9 cellular contexts compared by ENCODE assay signal in genomic region chr18:48667276-48668254, GRCh38.
DNase-seq lines count a peak whose midpoint lies in the region; ATAC-seq and TF ChIP-seq lines count a peak whose summit lies in the region.
"Had no signal": no experiment of that assay in that cellular context is flagged by ENCODE, and none has a peak within 500 bp of the region (broad histone marks: within the 10 kb centered on the region; RNA-seq: fewer than 3 reads in every experiment).

No MANE protein-coding gene starts in this region.

- TF ChIP-seq CTCF in AG09319 (IDR thresholded peaks at IDR 0.05; ENCODE audit: low read depth, low read length), result peak; percentile 11
- peak; percentile 33 for TF ChIP-seq CTCF in fibroblast of villous mesenchyme (IDR thresholded peaks at IDR 0.05; ENCODE audit: insufficient read depth, low read depth, low read length)
- TF ChIP-seq CTCF in MM.1S (IDR thresholded peaks at IDR 0.05; ENCODE audit: low read length), result no peak

- no peak for DNase-seq in AG09319 (ENCODE audit: extremely low read depth, low read depth)
- DNase-seq in NCI-H2227 treated with DMSO at 0.1 percent for 48 hours (lab: John Stamatoyannopoulos, UW), result peak; percentile 28
- DNase-seq in fibroblast of villous mesenchyme (ENCODE audit: low read depth), result no peak
- no peak for DNase-seq in activated T-helper 2 cell treated with anti-CD3 and anti-CD28 coated beads, Interferon-gamma antibody, Interleukin-2, Interleukin-4, amounts not matched to agents 10 μg/mL and 5 μg/mL and 100 μg/mL, durations not matched to agents 14 hours and 24 hours and 36 hours (ENCODE audit: low spot score)
- no peak for DNase-seq in AG08395 (ENCODE audit: low spot score)
- DNase-seq in MM.1S, result no peak
- no peak for DNase-seq in activated gamma-delta T cell treated with Interleukin-2 at 50 U/mL for 16 hours

- H3K9ac ChIP-seq in MM.1S (ENCODE audit: low read length), result no peak overlapping the region
- H3K9ac ChIP-seq: parathyroid adenoma had no signal

- no peaks in the 10 kb centered on the region for H3K79me2 ChIP-seq in MM.1S (ENCODE audit: low read length)

- H3K27ac Mint-ChIP-seq in activated T-helper 2 cell treated with anti-CD3 and anti-CD28 coated beads, Interferon-gamma antibody, Interleukin-2, Interleukin-4, amounts not matched to agents 10 μg/mL and 5 μg/mL and 100 μg/mL, durations not matched to agents 14 hours and 24 hours and 36 hours, result no peak overlapping the region

- H3K4me1 ChIP-seq in MM.1S (ENCODE audit: low read length), result no peaks in the 10 kb centered on the region

- H4K20me1 ChIP-seq in MM.1S (ENCODE audit: insufficient read depth, low read length), result no peaks in the 10 kb centered on the region

- no peak overlapping the region for H3K4me2 ChIP-seq in MM.1S (ENCODE audit: low read depth, low read length)

- no peaks in the 10 kb centered on the region for H3K9me2 ChIP-seq in MM.1S (replicated peaks; ENCODE audit: insufficient read depth, low read length)

- no peaks in the 10 kb centered on the region for H3K36me3 ChIP-seq in MM.1S (replicated peaks; ENCODE audit: insufficient read depth, low read length)

- no peaks in the 10 kb centered on the region for H3K4me1 Mint-ChIP-seq in activated T-helper 2 cell treated with anti-CD3 and anti-CD28 coated beads, Interferon-gamma antibody, Interleukin-2, Interleukin-4, amounts not matched to agents 10 μg/mL and 5 μg/mL and 100 μg/mL, durations not matched to agents 14 hours and 24 hours and 36 hours (ENCODE audit: low read depth)

- peaks cover 4% of the 10 kb centered on the region for H3K27me3 Mint-ChIP-seq in activated T-helper 2 cell treated with anti-CD3 and anti-CD28 coated beads, Interferon-gamma antibody, Interleukin-2, Interleukin-4, amounts not matched to agents 10 μg/mL and 5 μg/mL and 100 μg/mL, durations not matched to agents 14 hours and 24 hours and 36 hours (ENCODE audit: low read depth)

- H3K27me3 ChIP-seq in MM.1S (replicated peaks; ENCODE audit: insufficient read depth, low read length), result no peaks in the 10 kb centered on the region

- H3K36me3 Mint-ChIP-seq in activated T-helper 2 cell treated with anti-CD3 and anti-CD28 coated beads, Interferon-gamma antibody, Interleukin-2, Interleukin-4, amounts not matched to agents 10 μg/mL and 5 μg/mL and 100 μg/mL, durations not matched to agents 14 hours and 24 hours and 36 hours (ENCODE audit: low read depth), result no peaks in the 10 kb centered on the region

- intact Hi-C loops in activated T-helper 2 cell treated with anti-CD3 and anti-CD28 coated beads, Interferon-gamma antibody, Interleukin-2, Interleukin-4, amounts not matched to agents 10 μg/mL and 5 μg/mL and 100 μg/mL, durations not matched to agents 14 hours and 24 hours and 36 hours (cut with micrococcal nuclease), result no loop called here

- H3K9me3 ChIP-seq in MM.1S (replicated peaks; ENCODE audit: insufficient read depth, low read length), result no peaks in the 10 kb centered on the region

- H3K4me3 ChIP-seq in fibroblast of villous mesenchyme (ENCODE audit: low read depth, low read length), result no peak overlapping the region
- H3K4me3 ChIP-seq in MM.1S (ENCODE audit: low read length), result no peak overlapping the region

- no peak overlapping the region for H3K4me3 Mint-ChIP-seq in activated T-helper 2 cell treated with anti-CD3 and anti-CD28 coated beads, Interferon-gamma antibody, Interleukin-2, Interleukin-4, amounts not matched to agents 10 μg/mL and 5 μg/mL and 100 μg/mL, durations not matched to agents 14 hours and 24 hours and 36 hours (ENCODE audit: low read depth)

- ATAC-seq in GM21723 (IDR thresholded peaks at IDR 0.05; ENCODE audit: unreplicated experiment), result peak; percentile 53

- H3K27ac ChIP-seq in MM.1S (ENCODE audit: low read length), result no peak overlapping the region
- H3K27ac ChIP-seq: parathyroid adenoma had no signal

- H3K9me3 Mint-ChIP-seq in activated T-helper 2 cell treated with anti-CD3 and anti-CD28 coated beads, Interferon-gamma antibody, Interleukin-2, Interleukin-4, amounts not matched to agents 10 μg/mL and 5 μg/mL and 100 μg/mL, durations not matched to agents 14 hours and 24 hours and 36 hours, result peaks cover 6% of the 10 kb centered on the region

- no peaks in the 10 kb centered on the region for H3F3A ChIP-seq in MM.1S (ENCODE audit: insufficient read depth, low read length)

- no peak overlapping the region for H2AFZ ChIP-seq in MM.1S (ENCODE audit: low read length)
- H2AFZ ChIP-seq: parathyroid adenoma had no signal
